23 cellular contexts compared by ENCODE assay signal in genomic region chr17:33451221-33451620, GRCh38.
"Had no signal": no experiment of that assay in that cellular context is flagged by ENCODE, and none has a peak within 500 bp of the region (broad histone marks: within the 10 kb centered on the region; RNA-seq: fewer than 3 reads in every experiment).

No MANE protein-coding gene starts in this region.

- H3K36me3 ChIP-seq: ascending aorta, breast epithelium, gastrocnemius medialis, right atrium auricular region, upper lobe of right lung, WERI-Rb-1 had no signal

- H3K27ac ChIP-seq: ascending aorta, breast epithelium, gastrocnemius medialis, right atrium auricular region, upper lobe of right lung, WERI-Rb-1 had no signal

- H3K4me1 ChIP-seq: ascending aorta, breast epithelium, gastrocnemius medialis, right atrium auricular region, upper lobe of right lung had no signal

- H3K36me3 Mint-ChIP-seq: activated naive CD4-positive, alpha-beta T cell treated with anti-CD3 and anti-CD28 coated beads, Interleukin-2, amount 50 U/mL, for 72 hours; natural killer cell had no signal

- H3K9me3 ChIP-seq: ascending aorta, breast epithelium, gastrocnemius medialis, right atrium auricular region, upper lobe of right lung had no signal

- H3K27me3 ChIP-seq: ascending aorta, breast epithelium, gastrocnemius medialis, right atrium auricular region had no signal

- H3K4me3 ChIP-seq: ascending aorta, breast epithelium, gastrocnemius medialis, right atrium auricular region, upper lobe of right lung had no signal

- H3K4me1 Mint-ChIP-seq: activated CD4-positive, alpha-beta T cell treated with anti-CD3 and anti-CD28 coated beads, Interleukin-2, amount 10 ng/mL, durations not matched to agents 7 days and 5 days; activated T-helper 17 cell treated with anti-CD3 and anti-CD28 coated beads, Interleukin-2, amount 50 U/mL, for 72 hours; natural killer cell had no signal

- ATAC-seq: activated CD8-positive, alpha-beta T cell treated with anti-CD3 and anti-CD28 coated beads, Interleukin-2, amount 10 ng/mL, durations not matched to agents 7 days and 5 days; activated naive CD4-positive, alpha-beta T cell treated with anti-CD3 and anti-CD28 coated beads, Interleukin-2, amount 50 U/mL, for 72 hours; activated T-helper 17 cell treated with anti-CD3 and anti-CD28 coated beads, Interleukin-2, amount 50 U/mL, for 72 hours; gastrocnemius medialis; left lobe of liver; natural killer cell; SK-N-SH treated with all-trans-retinoic acid at 6 μM for 48 hours; stimulated activated naive CD8-positive, alpha-beta T cell treated with anti-CD3 and anti-CD28 coated beads, Interleukin-15, Interleukin-2, amounts not matched to agents 100 U/mL and 50 U/mL, for 24 hours; upper lobe of right lung had no signal

- H3K4me3 Mint-ChIP-seq: activated CD4-positive, alpha-beta T cell treated with anti-CD3 and anti-CD28 coated beads, Interleukin-2, amount 10 ng/mL, durations not matched to agents 7 days and 5 days; activated CD8-positive, alpha-beta T cell treated with anti-CD3 and anti-CD28 coated beads, Interleukin-2, amount 10 ng/mL, durations not matched to agents 7 days and 5 days; activated T-helper 17 cell treated with anti-CD3 and anti-CD28 coated beads, Interleukin-2, amount 50 U/mL, for 72 hours; natural killer cell; T-helper 2 cell treated with Interferon-gamma antibody and Interleukin-4, amounts not matched to agents 5 μg/mL and 100 μg/mL, for 36 hours had no signal

- H3K9me3 Mint-ChIP-seq: activated CD4-positive, alpha-beta T cell treated with anti-CD3 and anti-CD28 coated beads, Interleukin-2, amount 10 ng/mL, durations not matched to agents 7 days and 5 days; activated T-helper 17 cell treated with anti-CD3 and anti-CD28 coated beads, Interleukin-2, amount 50 U/mL, for 72 hours; natural killer cell; T-helper 2 cell treated with Interferon-gamma antibody and Interleukin-4, amounts not matched to agents 5 μg/mL and 100 μg/mL, for 36 hours had no signal

- H3K27ac Mint-ChIP-seq: activated CD4-positive, alpha-beta T cell treated with anti-CD3 and anti-CD28 coated beads, Interleukin-2, amount 10 ng/mL, durations not matched to agents 7 days and 5 days; activated CD8-positive, alpha-beta T cell treated with anti-CD3 and anti-CD28 coated beads, Interleukin-2, amount 10 ng/mL, durations not matched to agents 7 days and 5 days; activated naive CD4-positive, alpha-beta T cell treated with anti-CD3 and anti-CD28 coated beads, Interleukin-2, amount 50 U/mL, for 72 hours; activated T-helper 17 cell treated with anti-CD3 and anti-CD28 coated beads, Interleukin-2, amount 50 U/mL, for 72 hours; natural killer cell; progenitor cell of endocrine pancreas; T-helper 2 cell treated with Interferon-gamma antibody and Interleukin-4, amounts not matched to agents 5 μg/mL and 100 μg/mL, for 36 hours had no signal

- DNase-seq: activated CD4-positive, alpha-beta T cell treated with anti-CD3 and anti-CD28 coated beads, Interleukin-2, amount 10 ng/mL, durations not matched to agents 7 days and 5 days; activated CD4-positive, CD25-positive, alpha-beta regulatory T cell treated with anti-CD3 and anti-CD28 coated beads, Interleukin-2, amount 50 U/mL, for 72 hours; activated CD8-positive, alpha-beta T cell treated with anti-CD3 and anti-CD28 coated beads, Interleukin-2, amount 10 ng/mL, durations not matched to agents 7 days and 5 days; activated T-cell treated with anti-CD3 and anti-CD28 coated beads, Interleukin-2, amount 50 U/mL, for 1 hour; cortex of kidney; gastrocnemius medialis; head of caudate nucleus; kidney; midbrain; natural killer cell; stimulated activated CD4-positive, alpha-beta T cell treated with anti-CD3 and anti-CD28 coated beads, Interleukin-4, amount 100 ng/mL, for 24 hours; stimulated activated naive CD8-positive, alpha-beta T cell treated with anti-CD3 and anti-CD28 coated beads, Interleukin-15, Interleukin-2, amounts not matched to agents 100 U/mL and 50 U/mL, for 24 hours; upper lobe of right lung; WERI-Rb-1 had no signal
